ENCODE assay signal across 12 cellular contexts in the genomic region with DNA sequence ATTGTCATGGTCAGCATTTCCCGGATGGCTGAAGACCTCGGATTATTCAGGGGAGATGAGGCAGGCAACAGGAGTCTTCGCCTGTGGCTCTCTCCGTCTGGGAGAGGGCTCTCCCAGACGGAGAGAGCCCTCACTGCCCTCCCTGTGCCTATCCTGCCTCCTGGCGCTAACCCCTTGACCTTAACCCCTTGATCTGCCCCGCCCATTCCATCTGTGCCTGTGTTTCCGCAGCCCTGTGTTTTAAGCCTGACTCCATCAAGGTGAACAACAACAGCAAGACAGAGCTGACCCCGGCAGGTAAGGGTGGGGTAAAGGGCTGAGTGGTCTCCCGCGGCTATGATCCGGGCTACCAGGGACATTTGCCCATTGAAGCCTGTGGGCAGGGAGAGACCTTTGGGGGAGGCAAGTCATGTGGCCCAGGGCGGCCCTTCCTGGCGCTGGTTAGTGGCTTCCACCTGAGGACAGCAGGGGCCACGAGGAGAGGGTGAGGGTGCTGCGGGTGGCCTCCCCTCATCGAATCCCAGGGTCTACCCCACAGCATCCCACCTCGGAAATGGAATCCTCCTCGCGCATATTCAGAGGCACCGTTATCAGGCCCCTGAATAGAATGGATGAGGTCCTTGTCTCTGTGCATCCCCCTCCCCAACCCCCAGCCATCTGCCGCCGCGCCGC. TPM values are rescaled to one million over a fixed set of nuclear protein-coding genes. Genes with fewer than 3 reads are reported as not detected.
DNase-seq lines count a peak whose midpoint lies in the region; ATAC-seq and TF ChIP-seq lines count a peak whose summit lies in the region.
"Had no signal": no experiment of that assay in that cellular context is flagged by ENCODE, and none has a peak within 500 bp of the region (broad histone marks: within the 10 kb centered on the region; RNA-seq: fewer than 3 reads in every experiment).

No MANE protein-coding gene starts in this region.

- no peaks in the 10 kb centered on the region for H3K9me3 ChIP-seq in left ventricle myocardium inferior (replicated peaks)
- no peaks in the 10 kb centered on the region for H3K9me3 ChIP-seq in right cardiac atrium (ENCODE audit: control insufficient read depth, low read length)
- no peaks in the 10 kb centered on the region for H3K9me3 ChIP-seq in mammary epithelial cell (replicated peaks; ENCODE audit: insufficient read depth, low read length)
- H3K9me3 ChIP-seq: adrenal gland had no signal

- no peaks in the 10 kb centered on the region for H4K20me1 ChIP-seq in mammary epithelial cell (ENCODE audit: insufficient read depth, low read length)

- 19% methylated on average over 25 of the region's 25 CpGs for WGBS in right cardiac atrium
- 27% methylated on average over 21 of the region's 25 CpGs for WGBS in mammary epithelial cell (ENCODE audit: low coverage, missing lambda C conversion rate)

- in situ Hi-C loops in mammary epithelial cell (cut with MboI; ENCODE audit: low sequenced_read_pairs in 2 of 2) = loop anchor here (5.0 kb wide), 1 partner anchor 92 kb away; no protein-coding TSS in a partner anchor

- BruUV-seq in mammary epithelial cell (replicated peaks; lab: Mats Ljungman, UMichigan) = no TSS peak

- H3K4me3 ChIP-seq in left ventricle myocardium inferior (peak overlapping the region; percentile 50), right cardiac atrium (ENCODE audit: low read length) (no peak overlapping the region), mammary epithelial cell (replicated peaks in 1 of 3; ENCODE audit: insufficient read depth in 1 of 3, low read depth in 2 of 3, low read length in 3 of 3) (no peak overlapping the region)

- H3K36me3 ChIP-seq in left ventricle myocardium inferior (no peaks in the 10 kb centered on the region), mammary epithelial cell (ENCODE audit: insufficient read depth, low read length) (no peaks in the 10 kb centered on the region)
- H3K36me3 ChIP-seq: adrenal gland had no signal

- no peaks in the 10 kb centered on the region for H3K36me3 Mint-ChIP-seq in mesothelial cell of epicardium

- H3K79me2 ChIP-seq in mammary epithelial cell (ENCODE audit: insufficient read depth, low read length) = no peaks in the 10 kb centered on the region

- peak overlapping the region; percentile 62 for H3K4me2 ChIP-seq in mammary epithelial cell (ENCODE audit: insufficient read depth, low read depth, low read length)

- H3K4me3 Mint-ChIP-seq in mesothelial cell of epicardium = peak overlapping the region; percentile 69

- peaks cover 15% of the 10 kb centered on the region for H3K4me1 ChIP-seq in left ventricle myocardium inferior
- H3K4me1 ChIP-seq in right cardiac atrium (ENCODE audit: control insufficient read depth, insufficient read depth, low read length) = no peaks in the 10 kb centered on the region
- H3K4me1 ChIP-seq in mammary epithelial cell (ENCODE audit: insufficient read depth, low read length) = peaks cover 7% of the 10 kb centered on the region

- H3K27me3 ChIP-seq in left ventricle myocardium inferior (ENCODE audit: low read depth) = peaks cover 97% of the 10 kb centered on the region
- H3K27me3 ChIP-seq in right cardiac atrium (ENCODE audit: control insufficient read depth, insufficient read depth) = no peaks in the 10 kb centered on the region
- H3K27me3 ChIP-seq in mammary epithelial cell (ENCODE audit: insufficient read depth, low read length) = peaks cover 17% of the 10 kb centered on the region

- TF ChIP-seq CTCF in left ventricle myocardium inferior (IDR thresholded peaks at IDR 0.05; ENCODE audit: borderline replicate concordance) (no peak), mammary epithelial cell (conservative IDR thresholded peaks at IDR 0.05 in 1 of 2, IDR thresholded peaks at IDR 0.05 in 1 of 2; ENCODE audit: extremely low read depth in 1 of 2, insufficient read depth in 1 of 2, low read depth in 1 of 2, low read length in 2 of 2) (no peak), mesothelial cell of epicardium (IDR thresholded peaks at IDR 0.05; ENCODE audit: unreplicated experiment) (no peak)

- DNase-seq in left ventricle myocardium inferior (no peak), right cardiac atrium (no peak), mammary epithelial cell (no peak), mesothelial cell of epicardium (ENCODE audit: low spot score in 2 of 2, unreplicated experiment in 2 of 2) (no peak), NCI-H1930 (lab: John Stamatoyannopoulos, UW) (no peak), EL (no peak), OCI-M2 (lab: John Stamatoyannopoulos, UW; ENCODE audit: unreplicated experiment) (no peak)
- DNase-seq: kidney glomerular epithelial cell, NCI-H2081 had no signal

- peaks cover 10% of the 10 kb centered on the region for H3K4me1 Mint-ChIP-seq in mesothelial cell of epicardium

- H3K27ac ChIP-seq in left ventricle myocardium inferior (replicated peaks) = no peak overlapping the region
- no peak overlapping the region for H3K27ac ChIP-seq in right cardiac atrium (ENCODE audit: low read length)
- no peak overlapping the region for H3K27ac ChIP-seq in mammary epithelial cell (ENCODE audit: insufficient read depth, low read depth, low read length)
- H3K27ac ChIP-seq: adrenal gland had no signal

- dilution Hi-C loops in mammary epithelial cell (cut with HindIII; ENCODE audit: low sequenced_read_pairs) = no loop called here

- intact Hi-C loops in left ventricle myocardium inferior (cut with micrococcal nuclease) = loop anchor here (10.0 kb wide), 1 partner anchor 90 kb away; no protein-coding TSS in a partner anchor
- intact Hi-C loops in right cardiac atrium (cut with DNase I) = loop anchor here in 1 of 4 donors (5.0 kb wide), 1 partner anchor 92 kb away; no protein-coding TSS in a partner anchor
- intact Hi-C loops in mammary epithelial cell (cut with micrococcal nuclease) = loop anchor here (5.0 kb wide), 2 partner anchors 52 to 172 kb away; no protein-coding TSS in a partner anchor

- ATAC-seq in right cardiac atrium = no peak
- no peak for ATAC-seq in GM18517 (IDR thresholded peaks at IDR 0.05; ENCODE audit: unreplicated experiment)

- no peak overlapping the region for H3K27ac Mint-ChIP-seq in mesothelial cell of epicardium

- H3K9me3 Mint-ChIP-seq in mesothelial cell of epicardium = no peaks in the 10 kb centered on the region

- H2AFZ ChIP-seq in mammary epithelial cell (ENCODE audit: low read depth, low read length) = peak overlapping the region; percentile 71

- CTCF ChIA-PET in mammary epithelial cell (lab: Charles Lee; ENCODE audit: low non-redundant PET) = interaction anchor here (0.6 to 0.7 kb wide), 2 partner anchors 84 to 174 kb away, joined by 3 to 7 read pairs; no protein-coding TSS in a partner anchor

- no peak overlapping the region for H3K9ac ChIP-seq in mammary epithelial cell (ENCODE audit: insufficient read depth, low read length)

- peaks cover 69% of the 10 kb centered on the region for H3K27me3 Mint-ChIP-seq in mesothelial cell of epicardium (ENCODE audit: low read depth)

RNA-seq across cellular contexts. Expression of gene MUC12, which starts 4.2 kb away (rescaled TPM):
- total RNA-seq in left ventricle myocardium inferior (0.30 TPM), right cardiac atrium (not detected), mammary epithelial cell (under 1 TPM; under 0.01 to 0.33 TPM), mesothelial cell of epicardium (0.73 to 1.4 TPM (median 1.1 TPM) in 3 replicates)
- polyA plus RNA-seq in right cardiac atrium (0.63 TPM), mammary epithelial cell (0.25 TPM)
- polyA minus RNA-seq in mammary epithelial cell = not detected

RNA-seq across cellular contexts. Expression of gene MUC3A, which starts 15.9 kb away (rescaled TPM):
- 0.19 TPM for total RNA-seq in left ventricle myocardium inferior
- under 1 TPM; 0.06 to 0.18 (median 0.10) TPM for total RNA-seq in right cardiac atrium
- 0.63 TPM for polyA plus RNA-seq in right cardiac atrium
- total RNA-seq in mammary epithelial cell = 1 to 10 TPM in 1 of 2 donors, under 1 TPM in 1; 0.33 to 6.0 TPM
- 0.51 TPM for polyA plus RNA-seq in mammary epithelial cell
- polyA minus RNA-seq in mammary epithelial cell = 0.21 TPM
- total RNA-seq in mesothelial cell of epicardium = 2.0 to 2.4 TPM (median 2.2 TPM) in 3 replicates
- total RNA-seq: RPMI7951 had no signal

RNA-seq across cellular contexts. Expression of gene MUC17, which starts 54.7 kb away (rescaled TPM):
- total RNA-seq in left ventricle myocardium inferior (not detected), right cardiac atrium (not detected), mammary epithelial cell (not detected), mesothelial cell of epicardium (not detected in 3 replicates)
- polyA plus RNA-seq in right cardiac atrium (not detected), mammary epithelial cell (not detected)
- polyA minus RNA-seq in mammary epithelial cell = not detected
- total RNA-seq: adrenal gland, RPMI7951 had no signal
- polyA plus RNA-seq: adrenal gland had no signal
